In the genomic region with DNA sequence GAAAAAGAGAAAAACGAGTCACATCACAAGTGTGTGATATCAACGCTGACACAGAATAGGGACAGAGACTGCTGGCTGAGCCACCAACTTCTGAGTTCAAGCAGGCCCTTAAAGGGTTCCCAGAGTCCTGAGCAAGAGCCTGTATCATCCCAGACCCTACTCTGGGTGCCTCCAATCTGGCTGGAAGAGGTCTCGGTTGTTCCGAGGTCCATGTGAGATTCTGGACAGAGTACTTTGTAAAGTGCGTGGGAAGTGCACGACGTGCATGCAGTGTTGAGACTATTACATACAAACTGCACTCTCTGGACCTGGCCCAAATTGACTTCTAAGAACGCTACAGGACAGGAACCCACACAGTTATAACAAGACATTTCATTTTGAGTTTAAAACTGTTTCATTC, we compare ENCODE assay signal across 20 cellular contexts. TPM values are rescaled to one million over a fixed set of nuclear protein-coding genes. Genes with fewer than 3 reads are reported as not detected.
DNase-seq lines count a peak whose midpoint lies in the region; ATAC-seq, FAIRE-seq and TF ChIP-seq lines count a peak whose summit lies in the region.
"Had no signal": no experiment of that assay in that cellular context is flagged by ENCODE, and none has a peak within 500 bp of the region (broad histone marks: within the 10 kb centered on the region; RNA-seq: fewer than 3 reads in every experiment).

No MANE protein-coding gene starts in this region.

- intact Hi-C loops in Right ventricle myocardium superior (cut with DNase I) = no loop called here

- CTCF ChIA-PET in A549 (lab: Yijun Ruan, JAX) = interaction anchor here (0.6 to 1.2 kb wide), 3 partner anchors 9 to 46 kb away, joined by 3 to 4 read pairs (median 3); no protein-coding TSS in a partner anchor

- WGBS in A549 (ENCODE audit: missing lambda C conversion rate) = 89% methylated on average over 8 of the region's 8 CpGs
- 48% methylated on average over 8 of the region's 8 CpGs for WGBS in suprapubic skin

- H4K20me1 ChIP-seq in astrocyte (ENCODE audit: insufficient read depth, low read length) = no peaks in the 10 kb centered on the region

- POLR2A ChIA-PET in A549 (lab: Yijun Ruan, JAX) = no interaction called here

- peaks cover 3% of the 10 kb centered on the region for H3K4me1 Mint-ChIP-seq in astrocyte (ENCODE audit: low read depth, unreplicated experiment)
- H3K4me1 Mint-ChIP-seq in natural killer cell treated with Interleukin-12 subunit alpha and Interleukin-12 subunit beta and Interleukin-15 and Interleukin-18, amount 100 ng/mL, for 72 hours (ENCODE audit: low read depth in 2 of 2) = no peaks in the 10 kb centered on the region
- H3K4me1 Mint-ChIP-seq: CD4-positive, alpha-beta memory T cell had no signal

- no peak overlapping the region for H3K9ac ChIP-seq in astrocyte (ENCODE audit: low read length)

- no peaks in the 10 kb centered on the region for H3K36me3 ChIP-seq in astrocyte (ENCODE audit: insufficient read depth, low read length)
- H3K36me3 ChIP-seq in suprapubic skin = no peaks in the 10 kb centered on the region
- H3K36me3 ChIP-seq: WERI-Rb-1 had no signal

- no peaks in the 10 kb centered on the region for H3K27me3 Mint-ChIP-seq in astrocyte (ENCODE audit: low read depth, unreplicated experiment)
- no peaks in the 10 kb centered on the region for H3K27me3 Mint-ChIP-seq in natural killer cell treated with Interleukin-12 subunit alpha and Interleukin-12 subunit beta and Interleukin-15 and Interleukin-18, amount 100 ng/mL, for 72 hours
- H3K27me3 Mint-ChIP-seq: activated CD8-positive, alpha-beta T cell treated with anti-CD3 and anti-CD28 coated beads for 36 hours; CD4-positive, alpha-beta memory T cell; progenitor cell of endocrine pancreas had no signal

- H3K4me3 Mint-ChIP-seq in astrocyte (ENCODE audit: unreplicated experiment) = no peak overlapping the region
- no peak overlapping the region for H3K4me3 Mint-ChIP-seq in natural killer cell treated with Interleukin-12 subunit alpha and Interleukin-12 subunit beta and Interleukin-15 and Interleukin-18, amount 100 ng/mL, for 72 hours
- H3K4me3 Mint-ChIP-seq: activated CD8-positive, alpha-beta T cell treated with anti-CD3 and anti-CD28 coated beads for 36 hours; activated T-helper 1 cell treated with anti-CD3 and anti-CD28 coated beads, Interleukin-12 subunit alpha, Interleukin-12 subunit beta, Interleukin-2, Interleukin-4 antibody, amounts not matched to agents 30 ng/mL and 10 ng/mL and 1 ng/mL, durations not matched to agents 14 hours and 24 hours and 36 hours; CD4-positive, alpha-beta memory T cell had no signal

- DNase-seq in A549 (ENCODE audit: low read depth in 1 of 2, low spot score in 1 of 2) (no peak), astrocyte (ENCODE audit: low read depth) (no peak), Right ventricle myocardium superior (no peak), suprapubic skin (ENCODE audit: low spot score in 2 of 2) (no peak), NCI-H146 treated with DMSO at 0.1 percent for 48 hours (lab: John Stamatoyannopoulos, UW; ENCODE audit: unreplicated experiment) (no peak)
- DNase-seq in natural killer cell treated with Interleukin-12 subunit alpha and Interleukin-12 subunit beta and Interleukin-15 and Interleukin-18, amount 100 ng/mL, for 72 hours (ENCODE audit: low spot score) = no peak
- DNase-seq: activated CD8-positive, alpha-beta T cell treated with anti-CD3 and anti-CD28 coated beads for 36 hours; CD4-positive, alpha-beta memory T cell; hypothalamus; KBM-7; NCI-H1105; NK-92 treated with Interleukin-12 subunit alpha and Interleukin-12 subunit beta, amount 100 ng/mL, for 24 hours; stimulated activated CD4-positive, alpha-beta T cell treated with anti-CD3 and anti-CD28 coated beads, Interleukin-12 subunit alpha, Interleukin-12 subunit beta, amount 100 ng/mL, for 4 hours; stimulated activated naive CD8-positive, alpha-beta T cell treated with anti-CD3 and anti-CD28 coated beads, Interleukin-15, Interleukin-2, amounts not matched to agents 100 U/mL and 50 U/mL, for 24 hours; WERI-Rb-1 had no signal

- H3K9me3 ChIP-seq in A549 (no peaks in the 10 kb centered on the region), astrocyte (ENCODE audit: insufficient read depth, low read depth, low read length) (no peaks in the 10 kb centered on the region), suprapubic skin (no peaks in the 10 kb centered on the region)

- TF ChIP-seq CTCF in A549 (IDR thresholded peaks at IDR 0.05) (no peak), astrocyte (IDR thresholded peaks at IDR 0.05; ENCODE audit: insufficient read depth, low read depth, low read length) (no peak), suprapubic skin (IDR thresholded peaks at IDR 0.05) (no peak)

- FAIRE-seq in A549 (lab: Jason Lieb, UNC) (no peak), astrocyte (lab: Jason Lieb, UNC) (peak; percentile 9)

- no peaks in the 10 kb centered on the region for H3K79me2 ChIP-seq in astrocyte (ENCODE audit: insufficient read depth, low read length)

- no peaks in the 10 kb centered on the region for H3K36me3 Mint-ChIP-seq in astrocyte (ENCODE audit: low read depth, unreplicated experiment)
- H3K36me3 Mint-ChIP-seq in natural killer cell treated with Interleukin-12 subunit alpha and Interleukin-12 subunit beta and Interleukin-15 and Interleukin-18, amount 100 ng/mL, for 72 hours = no peaks in the 10 kb centered on the region
- H3K36me3 Mint-ChIP-seq: CD4-positive, alpha-beta memory T cell had no signal

- H3K9me3 Mint-ChIP-seq in astrocyte (ENCODE audit: unreplicated experiment) = no peaks in the 10 kb centered on the region
- no peaks in the 10 kb centered on the region for H3K9me3 Mint-ChIP-seq in natural killer cell treated with Interleukin-12 subunit alpha and Interleukin-12 subunit beta and Interleukin-15 and Interleukin-18, amount 100 ng/mL, for 72 hours
- H3K9me3 Mint-ChIP-seq: activated CD8-positive, alpha-beta T cell treated with anti-CD3 and anti-CD28 coated beads for 36 hours; activated T-helper 1 cell treated with anti-CD3 and anti-CD28 coated beads, Interleukin-12 subunit alpha, Interleukin-12 subunit beta, Interleukin-2, Interleukin-4 antibody, amounts not matched to agents 30 ng/mL and 10 ng/mL and 1 ng/mL, durations not matched to agents 14 hours and 24 hours and 36 hours; CD4-positive, alpha-beta memory T cell had no signal

- TF ChIP-seq EP300 in A549 (IDR thresholded peaks at IDR 0.05) (no peak), suprapubic skin (IDR thresholded peaks at IDR 0.05) (no peak)

- ATAC-seq in A549 (peak; percentile 24 to 43; a peak in 2 of 6 replicates), Right ventricle myocardium superior (ENCODE audit: poor library complexity) (peak; percentile 63), GM19035 (IDR thresholded peaks at IDR 0.05; ENCODE audit: unreplicated experiment) (no peak), GM19351 (IDR thresholded peaks at IDR 0.05; ENCODE audit: unreplicated experiment) (no peak)
- ATAC-seq in natural killer cell treated with Interleukin-12 subunit alpha and Interleukin-12 subunit beta and Interleukin-15 and Interleukin-18, amount 100 ng/mL, for 72 hours = peak; percentile 45 to 49
- ATAC-seq: activated CD8-positive, alpha-beta T cell treated with anti-CD3 and anti-CD28 coated beads for 36 hours; stimulated activated naive CD8-positive, alpha-beta T cell treated with anti-CD3 and anti-CD28 coated beads, Interleukin-15, Interleukin-2, amounts not matched to agents 100 U/mL and 50 U/mL, for 24 hours had no signal

- peaks cover 16% of the 10 kb centered on the region for H3K4me1 ChIP-seq in A549
- peaks cover 12% of the 10 kb centered on the region for H3K4me1 ChIP-seq in astrocyte (ENCODE audit: insufficient read depth, low read length)
- H3K4me1 ChIP-seq in suprapubic skin = peaks cover 7% of the 10 kb centered on the region

- no peak overlapping the region for H2AFZ ChIP-seq in astrocyte (ENCODE audit: low read depth, low read length)

- TF ChIP-seq POLR2A in A549 (IDR thresholded peaks at IDR 0.05; ENCODE audit: low read length) = no peak
- TF ChIP-seq POLR2A in suprapubic skin (IDR thresholded peaks at IDR 0.05) = no peak

- no peaks in the 10 kb centered on the region for H3K27me3 ChIP-seq in astrocyte (ENCODE audit: insufficient read depth, low read length)
- H3K27me3 ChIP-seq in suprapubic skin = no peaks in the 10 kb centered on the region

- no peak overlapping the region for H3K27ac Mint-ChIP-seq in astrocyte (ENCODE audit: unreplicated experiment)
- H3K27ac Mint-ChIP-seq in natural killer cell treated with Interleukin-12 subunit alpha and Interleukin-12 subunit beta and Interleukin-15 and Interleukin-18, amount 100 ng/mL, for 72 hours = no peak overlapping the region
- H3K27ac Mint-ChIP-seq: activated CD8-positive, alpha-beta T cell treated with anti-CD3 and anti-CD28 coated beads for 36 hours; activated T-helper 1 cell treated with anti-CD3 and anti-CD28 coated beads, Interleukin-12 subunit alpha, Interleukin-12 subunit beta, Interleukin-2, Interleukin-4 antibody, amounts not matched to agents 30 ng/mL and 10 ng/mL and 1 ng/mL, durations not matched to agents 14 hours and 24 hours and 36 hours; CD4-positive, alpha-beta memory T cell; progenitor cell of endocrine pancreas had no signal

- H3K4me3 ChIP-seq in A549 (no peak overlapping the region), astrocyte (ENCODE audit: insufficient read depth, low read depth, low read length) (no peak overlapping the region), suprapubic skin (no peak overlapping the region)

- H3K27ac ChIP-seq in A549 = peak overlapping the region in 1 of 2 experiments; percentile 67; a peak in 3 of 6 replicates
- H3K27ac ChIP-seq in astrocyte (ENCODE audit: low read depth, low read length) = no peak overlapping the region
- no peak overlapping the region for H3K27ac ChIP-seq in suprapubic skin
- H3K27ac ChIP-seq: HL-60 had no signal

- no peak for TF ChIP-seq RAD21 in A549 (conservative IDR thresholded peaks at IDR 0.05 in 1 of 2, IDR thresholded peaks at IDR 0.05 in 1 of 2)

- H3K4me2 ChIP-seq in A549 (no peak overlapping the region), astrocyte (ENCODE audit: low read length) (no peak overlapping the region)

RNA-seq across cellular contexts. Expression of gene MOK, which starts 40.6 kb away (rescaled TPM):
- 10.4 and 12.6 TPM in 2 replicates for polyA plus RNA-seq in A549 (2011; rRNA removed)
- 21.3 and 23.1 TPM in 2 replicates for polyA plus RNA-seq in A549 (2012; cell fraction: cytosol; rRNA removed)
- polyA plus RNA-seq in A549 (2012; cell fraction: nucleus; rRNA removed) = 93.2 and 98.3 TPM in 2 replicates
- 18.5 to 25.1 TPM (median 19.3 TPM) in 3 replicates for polyA plus RNA-seq in A549 (2017; fragmentation: RNase III; extraction: RNeasy Plus Mini Kit Qiagen cat#74134 plus additional on column Dnase treatment)
- 8.8 and 11.1 TPM in 2 replicates for polyA minus RNA-seq in A549 (2011; rRNA and poly(A)+ RNA removed)
- 8.3 and 9.3 TPM in 2 replicates for total RNA-seq in astrocyte
- total RNA-seq in Right ventricle myocardium superior = 10.8 TPM
- 1 to 10 TPM; 3.0 to 5.9 TPM for total RNA-seq in natural killer cell treated with Interleukin-12 subunit alpha and Interleukin-12 subunit beta and Interleukin-15 and Interleukin-18, amount 100 ng/mL, for 72 hours
- 10 to 100 TPM; 13.0 to 25.4 (median 17.0) TPM for total RNA-seq in suprapubic skin

RNA-seq across cellular contexts. Expression of gene ZNF839, which starts 55.2 kb away (rescaled TPM):
- polyA plus RNA-seq in A549 (2011; rRNA removed) = 8.5 and 10.8 TPM in 2 replicates
- polyA plus RNA-seq in A549 (2012; cell fraction: cytosol; rRNA removed) = 8.6 and 8.8 TPM in 2 replicates
- 30.0 and 37.7 TPM in 2 replicates for polyA plus RNA-seq in A549 (2012; cell fraction: nucleus; rRNA removed)
- polyA plus RNA-seq in A549 (2017; fragmentation: RNase III; extraction: RNeasy Plus Mini Kit Qiagen cat#74134 plus additional on column Dnase treatment) = 6.0 to 7.9 TPM (median 7.2 TPM) in 3 replicates
- polyA minus RNA-seq in A549 (2011; rRNA and poly(A)+ RNA removed) = 6.5 and 7.9 TPM in 2 replicates
- 7.8 and 8.0 TPM in 2 replicates for total RNA-seq in astrocyte
- total RNA-seq in Right ventricle myocardium superior = 7.8 TPM
- 10 to 100 TPM; 10.5 to 23.8 TPM for total RNA-seq in natural killer cell treated with Interleukin-12 subunit alpha and Interleukin-12 subunit beta and Interleukin-15 and Interleukin-18, amount 100 ng/mL, for 72 hours
- total RNA-seq in suprapubic skin = 10 to 100 TPM in 3 of 4 donors, 1 to 10 TPM in 1; 9.2 to 41.0 (median 17.7) TPM

Comparison
In these comparisons a context has a peak if more than half of its experiments do, and no peak if none do; other contexts are left out.
1. ATAC-seq: peak in A549 (2 of 2), Right ventricle myocardium superior (single experiment) and natural killer cell treated with Interleukin-12 subunit alpha and Interleukin-12 subunit beta and Interleukin-15 and Interleukin-18, amount 100 ng/mL, for 72 hours (2 of 2); none in GM19035 (single experiment) and GM19351 (single experiment).